In the genomic region with DNA sequence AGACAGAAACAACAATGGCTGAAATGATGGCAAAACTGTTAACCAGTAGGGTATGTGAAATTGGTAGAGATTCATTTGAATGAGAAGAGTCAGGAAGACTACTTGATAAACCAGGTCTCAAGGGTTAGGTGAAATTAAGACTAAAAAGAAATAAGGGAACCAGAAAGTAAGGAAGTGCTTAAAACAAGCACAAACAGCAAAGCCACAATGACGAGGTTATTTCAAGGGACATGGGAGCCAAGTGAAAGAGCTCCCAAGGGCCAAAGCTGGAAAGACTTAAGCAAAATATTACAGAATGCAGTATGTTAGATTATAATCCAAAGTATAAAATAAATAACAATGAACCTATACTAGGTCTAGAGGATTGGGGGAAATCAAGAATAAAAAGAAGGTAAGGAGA, we compare ENCODE assay signal across 9 cellular contexts.
"Had no signal": no experiment of that assay in that cellular context is flagged by ENCODE, and none has a peak within 500 bp of the region (broad histone marks: within the 10 kb centered on the region; RNA-seq: fewer than 3 reads in every experiment).

No MANE protein-coding gene starts in this region.

- H3K4me3 ChIP-seq: ovary had no signal

- H3K36me3 ChIP-seq: ovary had no signal

- ATAC-seq: activated naive CD4-positive, alpha-beta T cell treated with anti-CD3 and anti-CD28 coated beads, Interleukin-2, amount 50 U/mL, for 72 hours had no signal

- H3K27me3 ChIP-seq: ovary had no signal

- H3K27ac ChIP-seq: ovary had no signal

- DNase-seq: activated CD4-positive, alpha-beta T cell treated with anti-CD3 and anti-CD28 coated beads, Interleukin-2, amount 50 U/mL, for 4 hours; activated CD4-positive, CD25-positive, alpha-beta regulatory T cell treated with anti-CD3 and anti-CD28 coated beads, Interleukin-2, amount 50 U/mL, for 72 hours; activated effector memory CD4-positive, alpha-beta T cell treated with anti-CD3 and anti-CD28 coated beads, Interleukin-2, amount 50 U/mL, for 16 hours; activated T-cell treated with anti-CD3 and anti-CD28 coated beads, Interleukin-2, amount 50 U/mL, for 1 hour; amygdala; hippocampal formation; ovary; stimulated activated CD4-positive, alpha-beta T cell treated with anti-CD3 and anti-CD28 coated beads, Interleukin-2, amount 100 ng/mL, for 48 hours had no signal

- H3K9me3 ChIP-seq: ovary had no signal
